Comparison of ENCODE assay signal across 2 cellular contexts in the genomic region with DNA sequence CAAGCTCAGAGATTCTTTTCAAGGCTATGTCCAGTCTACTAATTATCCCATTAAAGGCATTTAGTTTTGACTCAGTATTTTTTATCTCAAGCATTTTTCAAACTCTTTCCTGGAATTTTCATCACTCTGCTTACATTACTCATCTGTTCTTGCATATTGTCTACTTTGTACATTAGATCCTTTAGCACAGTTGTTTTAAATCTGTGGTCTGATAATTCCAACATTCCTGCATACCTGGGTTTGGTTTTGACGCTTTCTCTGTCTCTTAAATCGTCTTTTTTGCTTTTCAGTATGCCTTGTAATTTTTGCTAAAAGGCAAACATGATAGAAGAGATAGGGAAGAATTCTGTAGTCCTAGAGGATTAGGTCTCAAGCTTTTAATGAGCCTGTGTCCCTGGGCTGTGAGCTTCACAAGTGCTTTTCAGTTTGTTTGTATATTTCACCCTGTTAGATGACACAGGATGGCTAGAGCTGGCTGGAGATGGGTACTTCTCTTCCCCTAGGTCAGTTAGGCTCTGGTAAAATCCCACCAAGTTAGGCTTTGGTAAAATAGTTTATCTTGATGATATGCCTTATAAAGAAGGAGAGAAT.
A peak's percentile ranks its signal among the peaks of the same experiment; 100 is the strongest.
TF ChIP-seq lines count a peak whose summit lies in the region.

No MANE protein-coding gene starts in this region.

TF ChIP-seq in SK-N-SH treated with all-trans-retinoic acid at 6 μM for 48 hours, 23 proteins besides CTCF, POLR2A, EP300 and RAD21 (continued from another document):
- TF ChIP-seq, protein P1, sequence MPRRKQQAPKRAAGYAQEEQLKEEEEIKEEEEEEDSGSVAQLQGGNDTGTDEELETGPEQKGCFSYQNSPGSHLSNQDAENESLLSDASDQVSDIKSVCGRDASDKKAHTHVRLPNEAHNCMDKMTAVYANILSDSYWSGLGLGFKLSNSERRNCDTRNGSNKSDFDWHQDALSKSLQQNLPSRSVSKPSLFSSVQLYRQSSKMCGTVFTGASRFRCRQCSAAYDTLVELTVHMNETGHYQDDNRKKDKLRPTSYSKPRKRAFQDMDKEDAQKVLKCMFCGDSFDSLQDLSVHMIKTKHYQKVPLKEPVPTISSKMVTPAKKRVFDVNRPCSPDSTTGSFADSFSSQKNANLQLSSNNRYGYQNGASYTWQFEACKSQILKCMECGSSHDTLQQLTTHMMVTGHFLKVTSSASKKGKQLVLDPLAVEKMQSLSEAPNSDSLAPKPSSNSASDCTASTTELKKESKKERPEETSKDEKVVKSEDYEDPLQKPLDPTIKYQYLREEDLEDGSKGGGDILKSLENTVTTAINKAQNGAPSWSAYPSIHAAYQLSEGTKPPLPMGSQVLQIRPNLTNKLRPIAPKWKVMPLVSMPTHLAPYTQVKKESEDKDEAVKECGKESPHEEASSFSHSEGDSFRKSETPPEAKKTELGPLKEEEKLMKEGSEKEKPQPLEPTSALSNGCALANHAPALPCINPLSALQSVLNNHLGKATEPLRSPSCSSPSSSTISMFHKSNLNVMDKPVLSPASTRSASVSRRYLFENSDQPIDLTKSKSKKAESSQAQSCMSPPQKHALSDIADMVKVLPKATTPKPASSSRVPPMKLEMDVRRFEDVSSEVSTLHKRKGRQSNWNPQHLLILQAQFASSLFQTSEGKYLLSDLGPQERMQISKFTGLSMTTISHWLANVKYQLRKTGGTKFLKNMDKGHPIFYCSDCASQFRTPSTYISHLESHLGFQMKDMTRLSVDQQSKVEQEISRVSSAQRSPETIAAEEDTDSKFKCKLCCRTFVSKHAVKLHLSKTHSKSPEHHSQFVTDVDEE (CRISPR knock-in tag; IDR thresholded peaks at IDR 0.05) = no peak
- TF ChIP-seq, protein P2, sequence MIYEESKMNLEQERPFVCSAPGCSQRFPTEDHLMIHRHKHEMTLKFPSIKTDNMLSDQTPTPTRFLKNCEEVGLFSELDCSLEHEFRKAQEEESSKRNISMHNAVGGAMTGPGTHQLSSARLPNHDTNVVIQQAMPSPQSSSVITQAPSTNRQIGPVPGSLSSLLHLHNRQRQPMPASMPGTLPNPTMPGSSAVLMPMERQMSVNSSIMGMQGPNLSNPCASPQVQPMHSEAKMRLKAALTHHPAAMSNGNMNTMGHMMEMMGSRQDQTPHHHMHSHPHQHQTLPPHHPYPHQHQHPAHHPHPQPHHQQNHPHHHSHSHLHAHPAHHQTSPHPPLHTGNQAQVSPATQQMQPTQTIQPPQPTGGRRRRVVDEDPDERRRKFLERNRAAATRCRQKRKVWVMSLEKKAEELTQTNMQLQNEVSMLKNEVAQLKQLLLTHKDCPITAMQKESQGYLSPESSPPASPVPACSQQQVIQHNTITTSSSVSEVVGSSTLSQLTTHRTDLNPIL (CRISPR knock-in tag; IDR thresholded peaks at IDR 0.05; ENCODE audit: low read depth) = no peak
- TF ChIP-seq ISL1 (CRISPR knock-in tag; IDR thresholded peaks at IDR 0.05) = peak; percentile 57

TF ChIP-seq in SK-N-SH, 30 proteins besides CTCF, POLR2A, EP300 and RAD21 (continued from another document):
- TF ChIP-seq TEAD4 (IDR thresholded peaks at IDR 0.05; ENCODE audit: borderline replicate concordance, insufficient read depth) (no peak), TCF12 (IDR thresholded peaks at IDR 0.05) (no peak), ELF1 (IDR thresholded peaks at IDR 0.05) (no peak), EZH2phosphoT487 (IDR thresholded peaks at IDR 0.05; ENCODE audit: borderline replicate concordance, low read depth) (no peak)
